Comparison of ENCODE assay signal across 1 cellular context in the genomic region with DNA sequence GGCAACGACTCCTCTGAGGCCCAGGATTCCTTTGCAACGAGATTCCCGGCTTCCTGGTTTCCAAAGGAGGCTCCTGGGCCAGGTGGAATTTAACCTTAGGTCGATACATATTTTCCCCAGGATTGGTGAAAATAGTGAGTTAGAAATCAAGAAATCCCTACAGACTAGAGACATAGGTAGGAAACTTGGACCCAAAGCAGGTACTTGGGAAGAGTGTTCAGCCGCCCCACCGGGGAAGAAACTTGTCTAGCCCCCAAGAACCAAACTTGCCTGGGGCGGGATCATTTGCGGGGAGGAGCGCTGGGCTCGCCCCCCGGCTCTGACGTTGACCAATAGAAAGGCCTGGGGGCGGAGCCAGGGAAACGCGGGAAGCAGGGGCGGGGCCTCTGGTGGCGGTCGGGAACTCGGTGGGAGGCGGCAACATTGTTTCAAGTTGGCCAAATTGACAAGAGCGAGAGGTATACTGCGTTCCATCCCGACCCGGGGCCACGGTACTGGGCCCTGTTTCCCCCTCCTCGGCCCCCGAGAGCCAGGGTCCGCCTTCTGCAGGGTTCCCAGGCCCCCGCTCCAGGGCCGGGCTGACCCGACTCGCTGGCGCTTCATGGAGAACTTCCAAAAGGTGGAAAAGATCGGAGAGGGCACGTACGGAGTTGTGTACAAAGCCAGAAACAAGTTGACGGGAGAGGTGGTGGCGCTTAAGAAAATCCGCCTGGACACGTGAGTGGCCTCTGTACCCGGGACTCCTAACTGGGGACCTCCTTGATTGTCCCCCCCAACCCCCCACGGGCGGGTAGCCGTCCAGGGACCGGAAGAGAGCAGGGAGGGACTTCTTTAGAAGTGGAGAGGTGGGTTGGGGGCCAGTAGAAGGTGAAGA.
TF ChIP-seq lines count a peak whose summit lies in the region.

A gene (plus strand): TSS at position 423 of the 874 bp plus-strand sequence. CDS start 179 bp downstream, at position 602.

TF ChIP-seq in K562, 482 proteins besides CTCF, POLR2A, EP300 and RAD21 (continued from another document and continues in another):
- TF ChIP-seq, protein P1, sequence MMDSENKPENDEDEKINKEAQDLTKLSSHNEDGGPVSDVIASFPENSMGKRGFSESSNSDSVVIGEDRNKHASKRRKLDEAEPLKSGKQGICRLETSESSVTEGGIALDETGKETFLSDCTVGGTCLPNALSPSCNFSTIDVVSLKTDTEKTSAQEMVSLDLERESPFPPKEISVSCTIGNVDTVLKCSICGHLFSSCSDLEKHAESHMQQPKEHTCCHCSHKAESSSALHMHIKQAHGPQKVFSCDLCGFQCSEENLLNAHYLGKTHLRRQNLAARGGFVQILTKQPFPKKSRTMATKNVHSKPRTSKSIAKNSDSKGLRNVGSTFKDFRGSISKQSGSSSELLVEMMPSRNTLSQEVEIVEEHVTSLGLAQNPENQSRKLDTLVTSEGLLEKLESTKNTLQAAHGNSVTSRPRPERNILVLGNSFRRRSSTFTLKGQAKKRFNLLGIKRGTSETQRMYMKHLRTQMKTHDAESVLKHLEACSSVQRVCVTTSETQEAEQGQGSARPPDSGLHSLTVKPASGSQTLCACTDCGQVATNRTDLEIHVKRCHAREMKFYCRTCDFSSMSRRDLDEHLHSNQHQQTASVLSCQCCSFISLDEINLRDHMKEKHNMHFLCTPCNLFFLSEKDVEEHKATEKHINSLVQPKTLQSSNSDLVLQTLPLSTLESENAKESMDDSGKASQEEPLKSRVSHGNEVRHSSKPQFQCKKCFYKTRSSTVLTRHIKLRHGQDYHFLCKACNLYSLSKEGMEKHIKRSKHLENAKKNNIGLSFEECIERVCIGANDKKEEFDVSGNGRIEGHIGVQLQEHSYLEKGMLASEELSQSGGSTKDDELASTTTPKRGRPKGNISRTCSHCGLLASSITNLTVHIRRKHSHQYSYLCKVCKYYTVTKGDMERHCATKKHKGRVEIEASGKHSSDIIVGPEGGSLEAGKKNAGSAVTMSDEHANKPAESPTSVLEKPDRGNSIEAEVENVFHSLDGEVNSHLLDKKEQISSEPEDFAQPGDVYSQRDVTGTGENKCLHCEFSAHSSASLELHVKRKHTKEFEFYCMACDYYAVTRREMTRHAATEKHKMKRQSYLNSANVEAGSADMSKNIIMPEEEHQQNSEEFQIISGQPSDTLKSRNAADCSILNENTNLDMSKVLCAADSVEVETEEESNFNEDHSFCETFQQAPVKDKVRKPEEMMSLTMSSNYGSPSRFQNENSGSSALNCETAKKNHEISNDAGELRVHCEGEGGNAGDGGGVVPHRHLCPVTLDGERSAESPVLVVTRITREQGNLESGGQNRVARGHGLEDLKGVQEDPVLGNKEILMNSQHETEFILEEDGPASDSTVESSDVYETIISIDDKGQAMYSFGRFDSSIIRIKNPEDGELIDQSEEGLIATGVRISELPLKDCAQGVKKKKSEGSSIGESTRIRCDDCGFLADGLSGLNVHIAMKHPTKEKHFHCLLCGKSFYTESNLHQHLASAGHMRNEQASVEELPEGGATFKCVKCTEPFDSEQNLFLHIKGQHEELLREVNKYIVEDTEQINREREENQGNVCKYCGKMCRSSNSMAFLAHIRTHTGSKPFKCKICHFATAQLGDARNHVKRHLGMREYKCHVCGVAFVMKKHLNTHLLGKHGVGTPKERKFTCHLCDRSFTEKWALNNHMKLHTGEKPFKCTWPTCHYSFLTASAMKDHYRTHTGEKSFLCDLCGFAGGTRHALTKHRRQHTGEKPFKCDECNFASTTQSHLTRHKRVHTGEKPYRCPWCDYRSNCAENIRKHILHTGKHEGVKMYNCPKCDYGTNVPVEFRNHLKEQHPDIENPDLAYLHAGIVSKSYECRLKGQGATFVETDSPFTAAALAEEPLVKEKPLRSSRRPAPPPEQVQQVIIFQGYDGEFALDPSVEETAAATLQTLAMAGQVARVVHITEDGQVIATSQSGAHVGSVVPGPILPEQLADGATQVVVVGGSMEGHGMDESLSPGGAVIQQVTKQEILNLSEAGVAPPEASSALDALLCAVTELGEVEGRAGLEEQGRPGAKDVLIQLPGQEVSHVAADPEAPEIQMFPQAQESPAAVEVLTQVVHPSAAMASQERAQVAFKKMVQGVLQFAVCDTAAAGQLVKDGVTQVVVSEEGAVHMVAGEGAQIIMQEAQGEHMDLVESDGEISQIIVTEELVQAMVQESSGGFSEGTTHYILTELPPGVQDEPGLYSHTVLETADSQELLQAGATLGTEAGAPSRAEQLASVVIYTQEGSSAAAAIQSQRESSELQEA (IDR thresholded peaks at IDR 0.05; ENCODE audit: low read depth), result no peak
- peak; percentile 7; the same call in 1 of the 2 replicates for TF ChIP-seq NFIC (IDR thresholded peaks at IDR 0.05)
- peak; percentile 79 for TF ChIP-seq POLR2B (IDR thresholded peaks at IDR 0.05; ENCODE audit: low read depth, partially characterized antibody)
- no peak for TF ChIP-seq ZNF197 (CRISPR knock-in tag; IDR thresholded peaks at IDR 0.05; ENCODE audit: low read depth)
- TF ChIP-seq PCBP2 (IDR thresholded peaks at IDR 0.05; ENCODE audit: low read depth, low read length, poor library complexity, severe bottlenecking), result no peak
- no peak for TF ChIP-seq YBX1 (IDR thresholded peaks at IDR 0.05)
- no peak for TF ChIP-seq MEIS2 (IDR thresholded peaks at IDR 0.05; ENCODE audit: partially characterized antibody)
- TF ChIP-seq, protein P2, sequence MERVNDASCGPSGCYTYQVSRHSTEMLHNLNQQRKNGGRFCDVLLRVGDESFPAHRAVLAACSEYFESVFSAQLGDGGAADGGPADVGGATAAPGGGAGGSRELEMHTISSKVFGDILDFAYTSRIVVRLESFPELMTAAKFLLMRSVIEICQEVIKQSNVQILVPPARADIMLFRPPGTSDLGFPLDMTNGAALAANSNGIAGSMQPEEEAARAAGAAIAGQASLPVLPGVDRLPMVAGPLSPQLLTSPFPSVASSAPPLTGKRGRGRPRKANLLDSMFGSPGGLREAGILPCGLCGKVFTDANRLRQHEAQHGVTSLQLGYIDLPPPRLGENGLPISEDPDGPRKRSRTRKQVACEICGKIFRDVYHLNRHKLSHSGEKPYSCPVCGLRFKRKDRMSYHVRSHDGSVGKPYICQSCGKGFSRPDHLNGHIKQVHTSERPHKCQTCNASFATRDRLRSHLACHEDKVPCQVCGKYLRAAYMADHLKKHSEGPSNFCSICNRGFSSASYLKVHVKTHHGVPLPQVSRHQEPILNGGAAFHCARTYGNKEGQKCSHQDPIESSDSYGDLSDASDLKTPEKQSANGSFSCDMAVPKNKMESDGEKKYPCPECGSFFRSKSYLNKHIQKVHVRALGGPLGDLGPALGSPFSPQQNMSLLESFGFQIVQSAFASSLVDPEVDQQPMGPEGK (CRISPR knock-in tag; IDR thresholded peaks at IDR 0.05; ENCODE audit: borderline replicate concordance), result no peak
- no peak for TF ChIP-seq NCOA6 (IDR thresholded peaks at IDR 0.05)
- TF ChIP-seq TCF7 (IDR thresholded peaks at IDR 0.05; ENCODE audit: borderline replicate concordance), result no peak; the same call in 1 of the 2 replicates
- TF ChIP-seq, protein P3, sequence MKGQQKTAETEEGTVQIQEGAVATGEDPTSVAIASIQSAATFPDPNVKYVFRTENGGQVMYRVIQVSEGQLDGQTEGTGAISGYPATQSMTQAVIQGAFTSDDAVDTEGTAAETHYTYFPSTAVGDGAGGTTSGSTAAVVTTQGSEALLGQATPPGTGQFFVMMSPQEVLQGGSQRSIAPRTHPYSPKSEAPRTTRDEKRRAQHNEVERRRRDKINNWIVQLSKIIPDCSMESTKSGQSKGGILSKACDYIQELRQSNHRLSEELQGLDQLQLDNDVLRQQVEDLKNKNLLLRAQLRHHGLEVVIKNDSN (CRISPR knock-in tag; IDR thresholded peaks at IDR 0.05), result no peak
- no peak for TF ChIP-seq SMAD2 (IDR thresholded peaks at IDR 0.05; ENCODE audit: low read depth, low read length)
- no peak for TF ChIP-seq NR2C2 (CRISPR knock-in tag; IDR thresholded peaks at IDR 0.05)
- no peak for TF ChIP-seq NR2C2 (tag; IDR thresholded peaks at IDR 0.05)
- TF ChIP-seq SOX6 (IDR thresholded peaks at IDR 0.05), result 0 out of 2 replicates have a peak, but pooled peaks have one; percentile 11
- TF ChIP-seq, protein P4, sequence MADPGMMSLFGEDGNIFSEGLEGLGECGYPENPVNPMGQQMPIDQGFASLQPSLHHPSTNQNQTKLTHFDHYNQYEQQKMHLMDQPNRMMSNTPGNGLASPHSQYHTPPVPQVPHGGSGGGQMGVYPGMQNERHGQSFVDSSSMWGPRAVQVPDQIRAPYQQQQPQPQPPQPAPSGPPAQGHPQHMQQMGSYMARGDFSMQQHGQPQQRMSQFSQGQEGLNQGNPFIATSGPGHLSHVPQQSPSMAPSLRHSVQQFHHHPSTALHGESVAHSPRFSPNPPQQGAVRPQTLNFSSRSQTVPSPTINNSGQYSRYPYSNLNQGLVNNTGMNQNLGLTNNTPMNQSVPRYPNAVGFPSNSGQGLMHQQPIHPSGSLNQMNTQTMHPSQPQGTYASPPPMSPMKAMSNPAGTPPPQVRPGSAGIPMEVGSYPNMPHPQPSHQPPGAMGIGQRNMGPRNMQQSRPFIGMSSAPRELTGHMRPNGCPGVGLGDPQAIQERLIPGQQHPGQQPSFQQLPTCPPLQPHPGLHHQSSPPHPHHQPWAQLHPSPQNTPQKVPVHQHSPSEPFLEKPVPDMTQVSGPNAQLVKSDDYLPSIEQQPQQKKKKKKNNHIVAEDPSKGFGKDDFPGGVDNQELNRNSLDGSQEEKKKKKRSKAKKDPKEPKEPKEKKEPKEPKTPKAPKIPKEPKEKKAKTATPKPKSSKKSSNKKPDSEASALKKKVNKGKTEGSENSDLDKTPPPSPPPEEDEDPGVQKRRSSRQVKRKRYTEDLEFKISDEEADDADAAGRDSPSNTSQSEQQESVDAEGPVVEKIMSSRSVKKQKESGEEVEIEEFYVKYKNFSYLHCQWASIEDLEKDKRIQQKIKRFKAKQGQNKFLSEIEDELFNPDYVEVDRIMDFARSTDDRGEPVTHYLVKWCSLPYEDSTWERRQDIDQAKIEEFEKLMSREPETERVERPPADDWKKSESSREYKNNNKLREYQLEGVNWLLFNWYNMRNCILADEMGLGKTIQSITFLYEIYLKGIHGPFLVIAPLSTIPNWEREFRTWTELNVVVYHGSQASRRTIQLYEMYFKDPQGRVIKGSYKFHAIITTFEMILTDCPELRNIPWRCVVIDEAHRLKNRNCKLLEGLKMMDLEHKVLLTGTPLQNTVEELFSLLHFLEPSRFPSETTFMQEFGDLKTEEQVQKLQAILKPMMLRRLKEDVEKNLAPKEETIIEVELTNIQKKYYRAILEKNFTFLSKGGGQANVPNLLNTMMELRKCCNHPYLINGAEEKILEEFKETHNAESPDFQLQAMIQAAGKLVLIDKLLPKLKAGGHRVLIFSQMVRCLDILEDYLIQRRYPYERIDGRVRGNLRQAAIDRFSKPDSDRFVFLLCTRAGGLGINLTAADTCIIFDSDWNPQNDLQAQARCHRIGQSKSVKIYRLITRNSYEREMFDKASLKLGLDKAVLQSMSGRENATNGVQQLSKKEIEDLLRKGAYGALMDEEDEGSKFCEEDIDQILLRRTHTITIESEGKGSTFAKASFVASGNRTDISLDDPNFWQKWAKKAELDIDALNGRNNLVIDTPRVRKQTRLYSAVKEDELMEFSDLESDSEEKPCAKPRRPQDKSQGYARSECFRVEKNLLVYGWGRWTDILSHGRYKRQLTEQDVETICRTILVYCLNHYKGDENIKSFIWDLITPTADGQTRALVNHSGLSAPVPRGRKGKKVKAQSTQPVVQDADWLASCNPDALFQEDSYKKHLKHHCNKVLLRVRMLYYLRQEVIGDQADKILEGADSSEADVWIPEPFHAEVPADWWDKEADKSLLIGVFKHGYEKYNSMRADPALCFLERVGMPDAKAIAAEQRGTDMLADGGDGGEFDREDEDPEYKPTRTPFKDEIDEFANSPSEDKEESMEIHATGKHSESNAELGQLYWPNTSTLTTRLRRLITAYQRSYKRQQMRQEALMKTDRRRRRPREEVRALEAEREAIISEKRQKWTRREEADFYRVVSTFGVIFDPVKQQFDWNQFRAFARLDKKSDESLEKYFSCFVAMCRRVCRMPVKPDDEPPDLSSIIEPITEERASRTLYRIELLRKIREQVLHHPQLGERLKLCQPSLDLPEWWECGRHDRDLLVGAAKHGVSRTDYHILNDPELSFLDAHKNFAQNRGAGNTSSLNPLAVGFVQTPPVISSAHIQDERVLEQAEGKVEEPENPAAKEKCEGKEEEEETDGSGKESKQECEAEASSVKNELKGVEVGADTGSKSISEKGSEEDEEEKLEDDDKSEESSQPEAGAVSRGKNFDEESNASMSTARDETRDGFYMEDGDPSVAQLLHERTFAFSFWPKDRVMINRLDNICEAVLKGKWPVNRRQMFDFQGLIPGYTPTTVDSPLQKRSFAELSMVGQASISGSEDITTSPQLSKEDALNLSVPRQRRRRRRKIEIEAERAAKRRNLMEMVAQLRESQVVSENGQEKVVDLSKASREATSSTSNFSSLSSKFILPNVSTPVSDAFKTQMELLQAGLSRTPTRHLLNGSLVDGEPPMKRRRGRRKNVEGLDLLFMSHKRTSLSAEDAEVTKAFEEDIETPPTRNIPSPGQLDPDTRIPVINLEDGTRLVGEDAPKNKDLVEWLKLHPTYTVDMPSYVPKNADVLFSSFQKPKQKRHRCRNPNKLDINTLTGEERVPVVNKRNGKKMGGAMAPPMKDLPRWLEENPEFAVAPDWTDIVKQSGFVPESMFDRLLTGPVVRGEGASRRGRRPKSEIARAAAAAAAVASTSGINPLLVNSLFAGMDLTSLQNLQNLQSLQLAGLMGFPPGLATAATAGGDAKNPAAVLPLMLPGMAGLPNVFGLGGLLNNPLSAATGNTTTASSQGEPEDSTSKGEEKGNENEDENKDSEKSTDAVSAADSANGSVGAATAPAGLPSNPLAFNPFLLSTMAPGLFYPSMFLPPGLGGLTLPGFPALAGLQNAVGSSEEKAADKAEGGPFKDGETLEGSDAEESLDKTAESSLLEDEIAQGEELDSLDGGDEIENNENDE (IDR thresholded peaks at IDR 0.05; ENCODE audit: low read depth, low read length), result no peak
- TF ChIP-seq RBM39 (optimal IDR thresholded peaks at IDR 0.05; ENCODE audit: low read depth, low read length), result peak; percentile 38
- peak in 1 of 2 experiments; percentile 29; a peak in 1 of 4 replicates for TF ChIP-seq SRF (CRISPR knock-in tag; IDR thresholded peaks at IDR 0.05)
- peak; percentile 49; the same call in 1 of the 2 replicates for TF ChIP-seq MBD2 (IDR thresholded peaks at IDR 0.05; ENCODE audit: borderline replicate concordance, low read depth)
- TF ChIP-seq, protein P5, sequence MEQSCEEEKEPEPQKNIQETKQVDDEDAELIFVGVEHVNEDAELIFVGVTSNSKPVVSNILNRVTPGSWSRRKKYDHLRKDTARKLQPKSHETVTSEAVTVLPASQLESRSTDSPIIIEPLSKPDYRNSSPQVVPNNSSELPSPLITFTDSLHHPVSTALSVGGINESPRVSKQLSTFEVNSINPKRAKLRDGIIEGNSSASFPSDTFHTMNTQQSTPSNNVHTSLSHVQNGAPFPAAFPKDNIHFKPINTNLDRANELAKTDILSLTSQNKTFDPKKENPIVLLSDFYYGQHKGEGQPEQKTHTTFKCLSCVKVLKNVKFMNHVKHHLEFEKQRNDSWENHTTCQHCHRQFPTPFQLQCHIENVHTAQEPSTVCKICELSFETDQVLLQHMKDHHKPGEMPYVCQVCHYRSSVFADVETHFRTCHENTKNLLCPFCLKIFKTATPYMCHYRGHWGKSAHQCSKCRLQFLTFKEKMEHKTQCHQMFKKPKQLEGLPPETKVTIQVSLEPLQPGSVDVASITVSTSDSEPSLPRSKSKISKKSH (CRISPR knock-in tag; IDR thresholded peaks at IDR 0.05), result no peak
- TF ChIP-seq MAZ (CRISPR knock-in tag; conservative IDR thresholded peaks at IDR 0.05 in 1 of 2, IDR thresholded peaks at IDR 0.05 in 1 of 2), result peak; percentile 24 to 78; a peak in 2 of 4 replicates
- 0 out of 2 replicates have a peak, but pooled peaks have one; percentile 28 for TF ChIP-seq XRCC5 (IDR thresholded peaks at IDR 0.05; ENCODE audit: low read depth, low read length)
- peak; percentile 54 for TF ChIP-seq GABPA (tag; conservative IDR thresholded peaks at IDR 0.05; ENCODE audit: low read depth)
